Comparison of ENCODE assay signal across 24 cellular contexts in the genomic region with DNA sequence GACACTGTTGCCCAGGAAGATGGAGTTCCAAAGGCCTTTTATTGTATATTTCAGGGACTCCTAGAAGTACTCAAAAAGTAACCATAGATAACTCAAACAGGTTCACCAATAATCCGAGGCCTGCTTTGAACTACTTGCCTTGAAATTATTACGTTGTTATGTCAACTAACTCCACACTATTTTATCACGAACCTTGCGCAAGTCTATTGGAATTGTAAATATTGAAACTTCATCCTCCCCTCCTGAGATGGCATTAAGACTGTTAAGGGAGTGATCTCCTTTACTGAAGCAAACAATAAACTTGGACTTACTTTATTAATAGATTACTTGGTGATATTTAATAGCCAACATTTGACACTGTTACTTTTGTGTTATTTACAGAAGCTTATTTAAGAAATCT.
"Had no signal": no experiment of that assay in that cellular context is flagged by ENCODE, and none has a peak within 500 bp of the region (broad histone marks: within the 10 kb centered on the region; RNA-seq: fewer than 3 reads in every experiment).

No MANE protein-coding gene starts in this region.

- H3K27me3 Mint-ChIP-seq: brain; dendritic cell treated with granulocyte-macrophage colony-stimulating factor and Interleukin-4, amounts not matched to agents 40 ng/mL and 50 ng/mL, for 4 days; stimulated activated memory B cell treated with anti-CD40 and anti-IgM and Interleukin-4, amounts not matched to agents 10 μg/mL and 1 μg/mL and 100 μg/mL, for 72 hours had no signal

- DNase-seq: activated CD4-positive, alpha-beta T cell treated with anti-CD3 and anti-CD28 coated beads, Interleukin-2, amount 50 U/mL, for 1 hour; activated CD4-positive, CD25-positive, alpha-beta regulatory T cell treated with anti-CD3 and anti-CD28 coated beads, Interleukin-2, amount 50 U/mL, for 72 hours; activated CD8-positive, alpha-beta T cell treated with anti-CD3 and anti-CD28 coated beads, Interleukin-2, amount 10 ng/mL, durations not matched to agents 7 days and 5 days; activated gamma-delta T cell treated with Interleukin-2 at 50 U/mL for 16 hours; aorta; caudate nucleus; effector CD4-positive, alpha-beta T cell; erythroblast; foreskin melanocyte; immature natural killer cell; ovary; stimulated activated CD4-positive, alpha-beta T cell treated with anti-CD3 and anti-CD28 coated beads, Interleukin-2, amount 100 ng/mL, for 24 hours; T-helper 2 cell had no signal

- H3K27ac ChIP-seq: neutrophil, ovary, skin epidermis, vagina, VCaP had no signal

- ATAC-seq: activated CD8-positive, alpha-beta T cell treated with anti-CD3 and anti-CD28 coated beads, Interleukin-2, amount 10 ng/mL, durations not matched to agents 7 days and 5 days; activated naive CD4-positive, alpha-beta T cell treated with anti-CD3 and anti-CD28 coated beads, Interleukin-2, amount 50 U/mL, for 72 hours; stimulated activated memory B cell treated with anti-CD40 and anti-IgM and Interleukin-4, amounts not matched to agents 10 μg/mL and 1 μg/mL and 100 μg/mL, for 72 hours had no signal

- H3K4me1 ChIP-seq: vagina had no signal

- H3K27me3 ChIP-seq: neutrophil, ovary, vagina had no signal

- H3K27ac Mint-ChIP-seq: activated CD8-positive, alpha-beta T cell treated with anti-CD3 and anti-CD28 coated beads, Interleukin-2, amount 10 ng/mL, durations not matched to agents 7 days and 5 days; activated naive CD4-positive, alpha-beta T cell treated with anti-CD3 and anti-CD28 coated beads, Interleukin-2, amount 50 U/mL, for 72 hours; activated T-helper 1 cell treated with anti-CD3 and anti-CD28 coated beads, Interleukin-12 subunit alpha, Interleukin-12 subunit beta, Interleukin-2, Interleukin-4 antibody, amounts not matched to agents 30 ng/mL and 10 ng/mL and 1 ng/mL, durations not matched to agents 14 hours and 24 hours and 36 hours; brain; immature natural killer cell; memory B cell; stimulated activated memory B cell treated with anti-CD40 and anti-IgM and Interleukin-4, amounts not matched to agents 10 μg/mL and 1 μg/mL and 100 μg/mL, for 72 hours had no signal

- H3K4me3 ChIP-seq: ovary, skin epidermis, vagina had no signal

- H3K36me3 Mint-ChIP-seq: brain; immature natural killer cell; memory B cell; stimulated activated memory B cell treated with anti-CD40 and anti-IgM and Interleukin-4, amounts not matched to agents 10 μg/mL and 1 μg/mL and 100 μg/mL, for 72 hours had no signal

- H3K36me3 ChIP-seq: neutrophil, ovary, vagina had no signal

- H3K4me1 Mint-ChIP-seq: brain had no signal

- H3K4me3 Mint-ChIP-seq: activated CD8-positive, alpha-beta T cell treated with anti-CD3 and anti-CD28 coated beads, Interleukin-2, amount 10 ng/mL, durations not matched to agents 7 days and 5 days; activated T-helper 1 cell treated with anti-CD3 and anti-CD28 coated beads, Interleukin-12 subunit alpha, Interleukin-12 subunit beta, Interleukin-2, Interleukin-4 antibody, amounts not matched to agents 30 ng/mL and 10 ng/mL and 1 ng/mL, durations not matched to agents 14 hours and 24 hours and 36 hours; brain; dendritic cell treated with granulocyte-macrophage colony-stimulating factor and Interleukin-4, amounts not matched to agents 40 ng/mL and 50 ng/mL, for 4 days; immature natural killer cell; memory B cell; nephron; stimulated activated memory B cell treated with anti-CD40 and anti-IgM and Interleukin-4, amounts not matched to agents 10 μg/mL and 1 μg/mL and 100 μg/mL, for 72 hours had no signal

- H3K9me3 ChIP-seq: neutrophil, ovary, vagina had no signal

- H3K9me3 Mint-ChIP-seq: brain; dendritic cell treated with granulocyte-macrophage colony-stimulating factor and Interleukin-4, amounts not matched to agents 40 ng/mL and 50 ng/mL, for 4 days; memory B cell; nephron; stimulated activated memory B cell treated with anti-CD40 and anti-IgM and Interleukin-4, amounts not matched to agents 10 μg/mL and 1 μg/mL and 100 μg/mL, for 72 hours had no signal
